ENCODE assay signal across 24 cellular contexts in the genomic region with DNA sequence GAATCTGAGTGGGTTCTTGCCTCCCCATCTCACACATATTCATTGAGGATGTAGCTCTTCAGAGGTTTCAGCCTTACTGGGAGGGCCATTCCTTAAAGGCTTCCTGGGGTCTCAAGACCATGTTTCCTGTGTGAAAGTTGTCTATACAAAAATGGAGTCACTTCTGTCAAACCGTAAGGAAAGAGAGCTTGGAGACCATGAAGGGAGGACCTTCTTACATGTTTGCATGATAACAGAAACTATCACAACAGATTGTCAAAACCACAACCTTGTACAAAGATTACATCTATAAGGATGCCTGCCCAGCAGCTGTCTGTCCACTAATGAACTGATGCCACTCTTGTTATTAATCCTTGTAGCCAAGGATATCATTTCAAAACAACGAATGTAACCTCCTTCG.
"Had no signal": no experiment of that assay in that cellular context is flagged by ENCODE, and none has a peak within 500 bp of the region (broad histone marks: within the 10 kb centered on the region; RNA-seq: fewer than 3 reads in every experiment).

No MANE protein-coding gene starts in this region.

- H3K9ac ChIP-seq: parathyroid adenoma had no signal

- H2AFZ ChIP-seq: parathyroid adenoma had no signal

- H3K27me3 ChIP-seq: colonic mucosa, gastrocnemius medialis, neutrophil, right atrium auricular region, spleen, suprapubic skin, transverse colon, upper lobe of right lung, uterus had no signal

- FAIRE-seq: keratinocyte had no signal

- H3K36me3 ChIP-seq: prostate gland, right atrium auricular region, uterus had no signal

- H3K27ac ChIP-seq: colonic mucosa, epithelial cell of prostate, gastrocnemius medialis, lower lobe of right lung, neutrophil, parathyroid adenoma, prostate gland, right atrium auricular region, spleen, suprapubic skin, transverse colon, upper lobe of right lung, uterus had no signal

- H3K4me1 ChIP-seq: colonic mucosa, gastrocnemius medialis, lower lobe of right lung, parathyroid adenoma, prostate gland, right atrium auricular region, spleen, suprapubic skin, transverse colon, upper lobe of right lung, uterus had no signal

- H3K9me3 ChIP-seq: colonic mucosa, gastrocnemius medialis, lower lobe of right lung, neutrophil, prostate gland, right atrium auricular region, transverse colon, upper lobe of right lung, uterus had no signal

- ATAC-seq: esophagus mucosa; gastrocnemius medialis; left ventricle myocardium superior; lower lobe of right lung; natural killer cell; sciatic nerve; stimulated activated naive B cell treated with anti-CD40 and anti-IgM and Interleukin-4, amounts not matched to agents 10 μg/mL and 1 μg/mL and 100 μg/mL, for 72 hours; upper lobe of right lung had no signal

- H3K4me3 ChIP-seq: colonic mucosa, gastrocnemius medialis, lower lobe of right lung, prostate gland, right atrium auricular region, spleen, suprapubic skin, transverse colon, upper lobe of right lung, uterus had no signal

- DNase-seq: colonic mucosa; effector CD8-positive, alpha-beta T cell; endodermal cell; foreskin fibroblast; gastrocnemius medialis; head of caudate nucleus; left ventricle myocardium superior; lower lobe of right lung; natural killer cell; spleen; stimulated activated CD4-positive, alpha-beta T cell treated with anti-CD3 and anti-CD28 coated beads, Interleukin-4, amount 100 ng/mL, for 4 hours; stimulated activated naive B cell treated with anti-CD40 and anti-IgM and Interleukin-4, amounts not matched to agents 10 μg/mL and 1 μg/mL and 100 μg/mL, for 72 hours; transverse colon; upper lobe of right lung; uterus had no signal

- H3K79me2 ChIP-seq: parathyroid adenoma had no signal
